ENCODE assay signal across 8 cellular contexts in the genomic region with DNA sequence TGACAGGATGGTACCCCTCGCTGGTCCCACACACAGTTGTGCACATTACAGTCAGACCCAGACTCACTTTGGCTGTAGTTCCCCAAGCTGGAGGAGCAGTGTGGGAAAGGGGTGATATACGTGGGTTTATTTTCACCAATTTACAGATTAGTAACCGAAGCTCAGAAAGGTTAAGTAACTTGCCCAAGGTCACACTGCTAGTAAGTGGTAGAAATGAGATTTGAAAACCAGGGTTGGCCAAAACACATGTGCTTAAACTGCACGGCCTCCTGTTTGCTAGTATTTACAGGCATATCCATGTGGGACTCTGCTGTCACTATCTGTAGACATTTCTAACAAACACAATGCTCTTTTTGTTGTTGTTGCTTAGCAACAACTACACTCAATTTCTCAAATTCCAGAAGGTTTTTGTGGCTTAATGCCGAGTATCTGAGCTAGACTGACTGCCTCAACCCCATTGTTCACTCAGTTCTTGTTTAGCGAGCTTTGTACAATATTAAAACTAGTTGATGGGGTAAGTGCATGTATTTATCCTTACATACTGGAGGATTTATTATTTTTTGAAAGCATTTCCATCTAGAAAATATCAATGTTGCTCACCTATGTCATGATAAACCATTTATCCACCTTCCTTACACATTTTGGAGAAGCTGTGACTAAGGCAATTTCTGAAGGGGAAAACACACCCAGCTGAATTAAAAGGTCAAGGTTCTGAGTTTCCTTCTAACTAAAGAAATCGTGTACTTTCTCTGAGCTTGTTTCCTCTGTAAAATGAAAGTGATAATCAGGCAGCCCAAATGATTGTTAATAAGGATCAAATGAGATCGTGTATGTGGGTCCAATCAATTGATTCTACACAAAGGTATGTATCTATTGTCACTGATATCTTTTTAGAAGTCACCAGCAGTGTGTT. TPM values are rescaled to one million over a fixed set of nuclear protein-coding genes. Genes with fewer than 3 reads are reported as not detected.
A peak's percentile ranks its signal among the peaks of the same experiment; 100 is the strongest.
DNase-seq lines count a peak whose midpoint lies in the region; ATAC-seq, FAIRE-seq and TF ChIP-seq lines count a peak whose summit lies in the region.

No MANE protein-coding gene starts in this region.

- peak overlapping the region; percentile 55 for H3K27ac Mint-ChIP-seq in activated B cell treated with CpG ODN at 0.5 μM for 24 hours

- H3K36me3 Mint-ChIP-seq in activated B cell treated with CpG ODN at 0.5 μM for 24 hours (ENCODE audit: low read depth) = no peaks in the 10 kb centered on the region

- peaks cover 30% of the 10 kb centered on the region for H3K4me1 Mint-ChIP-seq in activated B cell treated with CpG ODN at 0.5 μM for 24 hours

- H3K4me3 Mint-ChIP-seq in activated B cell treated with CpG ODN at 0.5 μM for 24 hours = peak overlapping the region; percentile 26

- intact Hi-C loops in activated B cell treated with CpG ODN at 0.5 μM for 24 hours (cut with micrococcal nuclease) = loop anchor here (10.0 kb wide), 3 partner anchors 425 to 1555 kb away; a partner anchor contains a TSS

- no peaks in the 10 kb centered on the region for H3K36me3 ChIP-seq in HEK293 (ENCODE audit: control insufficient read depth in 2 of 2, insufficient read depth in 1 of 2, low read length in 2 of 2)

- H3K9me3 ChIP-seq in HEK293 (ENCODE audit: control insufficient read depth, insufficient read depth, low read depth, low read length) = no peaks in the 10 kb centered on the region

- POLR2A ChIA-PET in HEK293 (lab: Yijun Ruan, JAX) (interaction anchor here (1.0 to 1.6 kb wide), 2 partner anchors 9 to 16 kb away, joined by 4 to 8 read pairs; a partner anchor contains a TSS), activated B cell treated with CpG ODN at 0.5 μM for 24 hours (lab: Charles Lee) (interaction anchor here (0.7 to 1.6 kb wide), 4 partner anchors 9 to 107 kb away, joined by 3 to 9 read pairs (median 4); a partner anchor contains a TSS)

- DNase-seq in activated B cell treated with CpG ODN at 0.5 μM for 24 hours = no peak
- DNase-seq in foreskin melanocyte = peak; percentile 96
- peak; percentile 49 for DNase-seq in retina
- no peak for DNase-seq in HTR-8/SVneo (ENCODE audit: insufficient read length, low spot score)
- DNase-seq in stimulated activated CD8-positive, alpha-beta memory T cell treated with anti-CD3 and anti-CD28 coated beads, Interleukin-4, amount 100 ng/mL, for 48 hours = no peak

- no peak overlapping the region for H3K4me3 ChIP-seq in HEK293 (ENCODE audit: low read depth, low read length)

- no peak for FAIRE-seq in HTR-8/SVneo (lab: Jason Lieb, UNC)

- CTCF ChIA-PET in HEK293 (lab: Yijun Ruan, JAX) = interaction anchor here (0.7 to 2.0 kb wide), 5 partner anchors 10 to 64 kb away, joined by 3 to 7 read pairs (median 4); no protein-coding TSS in a partner anchor
- CTCF ChIA-PET in activated B cell treated with CpG ODN at 0.5 μM for 24 hours (lab: Charles Lee) = interaction anchor here (0.9 to 2.0 kb wide), 6 partner anchors 8 to 39 kb away, joined by 3 to 9 read pairs (median 4); no protein-coding TSS in a partner anchor

- no peak overlapping the region for H3K27ac ChIP-seq in HEK293 (ENCODE audit: extremely low read depth, low read depth, low read length)

- no peak for ATAC-seq in activated B cell treated with CpG ODN at 0.5 μM for 24 hours (ENCODE audit: low read depth)
- no peak for ATAC-seq in HG03039 (IDR thresholded peaks at IDR 0.05; ENCODE audit: unreplicated experiment)
- no peak for ATAC-seq in GM18519 (IDR thresholded peaks at IDR 0.05; ENCODE audit: low FRiP score, unreplicated experiment)

- TF ChIP-seq CTCF in HEK293 (tag by site-specific recombination; IDR thresholded peaks at IDR 0.05) (no peak), activated B cell treated with CpG ODN at 0.5 μM for 24 hours (IDR thresholded peaks at IDR 0.05) (no peak)

- no peaks in the 10 kb centered on the region for H3K4me1 ChIP-seq in HEK293 (ENCODE audit: control insufficient read depth, insufficient read depth, low read length)

- H3K9me3 Mint-ChIP-seq in activated B cell treated with CpG ODN at 0.5 μM for 24 hours = no peaks in the 10 kb centered on the region

- no peaks in the 10 kb centered on the region for H3K27me3 Mint-ChIP-seq in activated B cell treated with CpG ODN at 0.5 μM for 24 hours

TF ChIP-seq in HEK293, 187 proteins besides CTCF, POLR2A, EP300 and RAD21:
- TF ChIP-seq KLF7 (tag by site-specific recombination; IDR thresholded peaks at IDR 0.05; ENCODE audit: borderline replicate concordance) (no peak), PRDM1 (tag by site-specific recombination; IDR thresholded peaks at IDR 0.05) (peak; percentile 47), ZFP3 (tag by site-specific recombination; IDR thresholded peaks at IDR 0.05; ENCODE audit: low read depth) (no peak), ZNF19 (tag by site-specific recombination; IDR thresholded peaks at IDR 0.05; ENCODE audit: low read depth) (no peak)

RNA-seq across cellular contexts. Expression of a gene that starts 5.3 kb away (rescaled TPM):
- total RNA-seq in activated B cell treated with CpG ODN at 0.5 μM for 24 hours = 0.34 and 0.47 TPM in 2 replicates

RNA-seq across cellular contexts. Expression of a gene that starts 8.7 kb away (rescaled TPM):
- 59.5 and 62.2 TPM in 2 replicates for total RNA-seq in activated B cell treated with CpG ODN at 0.5 μM for 24 hours

RNA-seq across cellular contexts. Expression of a gene that starts 16.2 kb away (rescaled TPM):
- total RNA-seq in activated B cell treated with CpG ODN at 0.5 μM for 24 hours = 144 and 150 TPM in 2 replicates

RNA-seq across cellular contexts. Expression of a gene that starts 36.5 kb away (rescaled TPM):
- not detected in 2 replicates for total RNA-seq in activated B cell treated with CpG ODN at 0.5 μM for 24 hours

RNA-seq across cellular contexts. Expression of a gene that starts 57.6 kb away (rescaled TPM):
- not detected in 2 replicates for total RNA-seq in activated B cell treated with CpG ODN at 0.5 μM for 24 hours

Comparison
In these comparisons a context has a peak if more than half of its experiments do, and no peak if none do; other contexts are left out.
1. DNase-seq: peak in foreskin melanocyte (single experiment) and retina (single experiment); none in activated B cell treated with CpG ODN at 0.5 μM for 24 hours (single experiment), HTR-8/SVneo (single experiment) and stimulated activated CD8-positive, alpha-beta memory T cell treated with anti-CD3 and anti-CD28 coated beads, Interleukin-4, amount 100 ng/mL, for 48 hours (single experiment).